In the genomic region with DNA sequence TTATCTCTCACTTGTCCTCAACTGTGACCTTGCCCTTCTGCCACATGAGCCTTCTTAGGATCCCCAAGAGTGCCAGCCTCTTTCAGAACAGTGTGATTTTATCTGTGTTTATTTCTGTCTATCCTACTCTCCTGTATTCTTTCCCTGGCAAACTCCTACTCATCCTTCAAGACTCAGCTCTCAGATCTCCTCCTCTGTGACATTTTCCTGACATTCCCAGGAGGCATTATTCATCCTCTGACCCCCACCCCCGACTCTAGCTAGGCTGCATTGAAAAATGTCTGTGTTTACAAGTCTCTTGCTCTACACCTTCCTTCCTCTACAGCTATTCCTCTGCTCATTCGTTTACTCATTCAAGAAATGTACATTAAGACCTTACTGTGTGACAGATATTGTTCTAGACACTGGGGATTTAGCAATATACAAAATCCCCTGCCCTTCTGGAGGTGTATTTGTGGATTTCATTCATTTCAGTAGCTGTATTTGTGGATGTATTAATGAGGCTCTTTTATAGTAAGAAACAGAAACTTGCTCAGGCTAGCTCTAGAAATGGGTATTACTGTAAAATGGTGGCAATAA, we compare ENCODE assay signal across 16 cellular contexts.
DNase-seq lines count a peak whose midpoint lies in the region; ATAC-seq, FAIRE-seq and TF ChIP-seq lines count a peak whose summit lies in the region.
"Had no signal": no experiment of that assay in that cellular context is flagged by ENCODE, and none has a peak within 500 bp of the region (broad histone marks: within the 10 kb centered on the region; RNA-seq: fewer than 3 reads in every experiment).

No MANE protein-coding gene starts in this region.

- H3K9ac ChIP-seq in MM.1S (ENCODE audit: low read length) (no peak overlapping the region), GM12878 (ENCODE audit: control insufficient read depth, insufficient read depth, low read length) (no peak overlapping the region), mesenchymal stem cell (ENCODE audit: low read length) (no peak overlapping the region), Karpas-422 (ENCODE audit: low read length) (no peak overlapping the region)

- in situ Hi-C loops in GM12878 (cut with MboI): no loop called here

- WGBS in GM12878 (ENCODE audit: insufficient coverage, insufficient replicate concordance, low lambda C conversion rate, missing lambda C conversion rate): 0% methylated on average over 2 of the region's 2 CpGs
- WGBS in mesenchymal stem cell: 0% methylated on average over 1 of the region's 2 CpGs

- no peaks in the 10 kb centered on the region for H3F3A ChIP-seq in MM.1S (ENCODE audit: insufficient read depth, low read length)

- BruUV-seq in GM12878 (replicated peaks; lab: Mats Ljungman, UMichigan): no TSS peak

- peak; percentile 23 for ATAC-seq in GM12878
- no peak for ATAC-seq in thoracic aorta (ENCODE audit: insufficient number of reproducible peaks, low FRiP score, low read depth)
- no peak for ATAC-seq in HG02642 (IDR thresholded peaks at IDR 0.05; ENCODE audit: poor library complexity, unreplicated experiment)
- ATAC-seq: CD8-positive, alpha-beta T cell had no signal

- H3K79me2 ChIP-seq in MM.1S (ENCODE audit: low read length) (no peaks in the 10 kb centered on the region), GM12878 (ENCODE audit: control insufficient read depth, insufficient read depth, low read length) (no peaks in the 10 kb centered on the region), Karpas-422 (ENCODE audit: low read length) (no peaks in the 10 kb centered on the region)

- no peak for FAIRE-seq in GM12878 (lab: Jason Lieb, UNC)
- FAIRE-seq: H54, small intestine had no signal

- H3K79me1 ChIP-seq in mesenchymal stem cell (replicated peaks; ENCODE audit: low read length, poor library complexity, severe bottlenecking): no peaks in the 10 kb centered on the region

- H3K14ac ChIP-seq in mesenchymal stem cell (ENCODE audit: low read length in 2 of 2): no peak overlapping the region

- no peak overlapping the region for H4K8ac ChIP-seq in mesenchymal stem cell (ENCODE audit: low read length)

- no peak for TF ChIP-seq POLR2A in GM12878 (IDR thresholded peaks at IDR 0.05; ENCODE audit: low read depth, low read length)

- RAD21 ChIA-PET in GM12878 (lab: Charles Lee; ENCODE audit: unreplicated experiment): interaction anchor here (0.8 to 1.5 kb wide), 2 partner anchors 14 to 790 kb away, joined by 3 to 4 read pairs; no protein-coding TSS in a partner anchor

- POLR2A ChIA-PET in GM12878 (lab: Charles Lee): interaction anchor here (0.6 kb wide), 1 partner anchor 312 kb away, joined by 4 read pairs; no protein-coding TSS in a partner anchor

- H3K9me3 ChIP-seq in MM.1S (replicated peaks; ENCODE audit: insufficient read depth, low read length) (no peaks in the 10 kb centered on the region; the same call in 1 of the 2 replicates), GM12878 (replicated peaks; ENCODE audit: control insufficient read depth, insufficient read depth, low read length) (no peaks in the 10 kb centered on the region; the same call in 2 of the 3 replicates), mesenchymal stem cell (ENCODE audit: control insufficient read depth, low read length) (peaks cover 5% of the 10 kb centered on the region), thoracic aorta (no peaks in the 10 kb centered on the region), Karpas-422 (ENCODE audit: low read length) (no peaks in the 10 kb centered on the region)
- H3K9me3 ChIP-seq: colonic mucosa had no signal

- no peak overlapping the region for H3K4ac ChIP-seq in mesenchymal stem cell (ENCODE audit: low read depth in 1 of 2, low read length in 2 of 2)

- H2AFZ ChIP-seq in MM.1S (ENCODE audit: low read length) (peak overlapping the region; percentile 28; the same call in 1 of the 2 replicates), GM12878 (ENCODE audit: control insufficient read depth, low read depth, low read length) (no peak overlapping the region), mesenchymal stem cell (ENCODE audit: low read depth, low read length) (no peak overlapping the region), Karpas-422 (ENCODE audit: low read length) (no peak overlapping the region)

- H2BK5ac ChIP-seq in mesenchymal stem cell (ENCODE audit: low read depth, low read length, poor library complexity, severe bottlenecking): no peak overlapping the region

- H3K18ac ChIP-seq in mesenchymal stem cell (ENCODE audit: low read depth in 1 of 2, low read length in 2 of 2): peak overlapping the region in 1 of 2 experiments; percentile 31

- SMC1A ChIA-PET in GM12878 (lab: Charles Lee; ENCODE audit: uncharacterized antibody, unreplicated experiment): interaction anchor here (0.9 to 1.3 kb wide), 5 partner anchors 13 to 790 kb away, joined by 3 to 5 read pairs (median 3); no protein-coding TSS in a partner anchor

- H4K20me1 ChIP-seq in MM.1S (ENCODE audit: insufficient read depth, low read length) (no peaks in the 10 kb centered on the region), GM12878 (ENCODE audit: control insufficient read depth, insufficient read depth) (no peaks in the 10 kb centered on the region), Karpas-422 (ENCODE audit: insufficient read depth, low read depth, low read length) (no peaks in the 10 kb centered on the region)

- H3K4me1 ChIP-seq in MM.1S (ENCODE audit: low read length): no peaks in the 10 kb centered on the region
- no peaks in the 10 kb centered on the region for H3K4me1 ChIP-seq in GM12878 (ENCODE audit: control insufficient read depth, insufficient read depth, low read length)
- H3K4me1 ChIP-seq in mesenchymal stem cell (ENCODE audit: control insufficient read depth, insufficient read depth, low read depth, low read length): peaks cover 8% of the 10 kb centered on the region
- H3K4me1 ChIP-seq in thoracic aorta (ENCODE audit: control insufficient read depth in 1 of 2, low read depth in 2 of 2): peaks cover 14 to 32% of the 10 kb centered on the region in 2 donors
- H3K4me1 ChIP-seq in Karpas-422 (ENCODE audit: low read length): peaks cover 22% of the 10 kb centered on the region
- H3K4me1 ChIP-seq: colonic mucosa had no signal

- H3K9me2 ChIP-seq in MM.1S (replicated peaks; ENCODE audit: insufficient read depth, low read length) (no peaks in the 10 kb centered on the region), Karpas-422 (replicated peaks; ENCODE audit: insufficient read depth, low read length) (no peaks in the 10 kb centered on the region)

- no peak overlapping the region for H4K91ac ChIP-seq in mesenchymal stem cell (ENCODE audit: low read length)

- H3K27me3 ChIP-seq in MM.1S (replicated peaks; ENCODE audit: insufficient read depth, low read length) (no peaks in the 10 kb centered on the region), GM12878 (replicated peaks in 1 of 2; ENCODE audit: control insufficient read depth in 2 of 2, insufficient read depth in 2 of 2, low read length in 1 of 2) (peaks cover 3 to 7% of the 10 kb centered on the region in 2 experiments; a peak in 3 of 4 replicates), mesenchymal stem cell (ENCODE audit: control insufficient read depth in 1 of 2, insufficient read depth in 1 of 2, low read length in 2 of 2) (peaks cover 0 to 23% of the 10 kb centered on the region in 2 experiments), thoracic aorta (replicated peaks; ENCODE audit: insufficient read depth) (no peaks in the 10 kb centered on the region), Karpas-422 (ENCODE audit: low read length) (no peaks in the 10 kb centered on the region)
- H3K27me3 ChIP-seq: colonic mucosa had no signal

- intact Hi-C loops in GM12878 (cut with micrococcal nuclease; ENCODE audit: unreplicated experiment): no loop called here

- no peak for TF ChIP-seq RAD21 in GM12878 (IDR thresholded peaks at IDR 0.05; ENCODE audit: insufficient read depth, low read depth, low read length)

- H3K23ac ChIP-seq in mesenchymal stem cell (ENCODE audit: low read length in 2 of 2): no peak overlapping the region

- TF ChIP-seq CTCF in MM.1S (IDR thresholded peaks at IDR 0.05; ENCODE audit: low read length) (no peak), GM12878 (IDR thresholded peaks at IDR 0.05 in 2 of 3, conservative IDR thresholded peaks at IDR 0.05 in 1 of 3; ENCODE audit: control insufficient read depth in 2 of 3, extremely low read depth in 1 of 3, insufficient read depth in 1 of 3, low read depth in 3 of 3, low read length in 3 of 3) (no peak), thoracic aorta (IDR thresholded peaks at IDR 0.05) (no peak)

- CTCF ChIA-PET in GM12878 (lab: Yijun Ruan, JAX): interaction anchor here (1.2 to 1.3 kb wide), 2 partner anchors 13 to 62 kb away, joined by 3 to 4 read pairs; partner anchors contain the start of gene COMTD1

- H2BK120ac ChIP-seq in mesenchymal stem cell (ENCODE audit: low read depth, low read length): no peak overlapping the region

- H3K27ac ChIP-seq in MM.1S (ENCODE audit: low read length): no peak overlapping the region
- no peak overlapping the region for H3K27ac ChIP-seq in GM12878 (ENCODE audit: control insufficient read depth, insufficient read depth)
- H3K27ac ChIP-seq in mesenchymal stem cell (ENCODE audit: low read length, poor library complexity, severe bottlenecking): no peak overlapping the region
- peak overlapping the region; percentile 87 to 95 for H3K27ac ChIP-seq in thoracic aorta
- H3K27ac ChIP-seq in Karpas-422 (ENCODE audit: low read length): no peak overlapping the region
- H3K27ac ChIP-seq: colonic mucosa had no signal

- H3K4me3 ChIP-seq in MM.1S (ENCODE audit: low read length) (no peak overlapping the region), GM12878 (no peak overlapping the region), mesenchymal stem cell (ENCODE audit: insufficient read depth in 1 of 2, low read depth in 1 of 2, low read length in 2 of 2) (no peak overlapping the region), thoracic aorta (no peak overlapping the region), Karpas-422 (ENCODE audit: low read length) (no peak overlapping the region)
- H3K4me3 ChIP-seq: colonic mucosa had no signal

- no peak overlapping the region for H2BK15ac ChIP-seq in mesenchymal stem cell (ENCODE audit: low read depth, poor library complexity, severe bottlenecking)

- H3K4me2 ChIP-seq in MM.1S (ENCODE audit: low read depth, low read length) (no peak overlapping the region), GM12878 (ENCODE audit: control insufficient read depth, insufficient read depth) (no peak overlapping the region), mesenchymal stem cell (ENCODE audit: low read length, poor library complexity, severe bottlenecking) (no peak overlapping the region), Karpas-422 (ENCODE audit: low read depth, low read length, poor library complexity, severe bottlenecking) (no peak overlapping the region)

- H3K36me3 ChIP-seq in MM.1S (replicated peaks; ENCODE audit: insufficient read depth, low read length) (no peaks in the 10 kb centered on the region), GM12878 (ENCODE audit: control insufficient read depth in 2 of 2, insufficient read depth in 2 of 2, low read length in 1 of 2) (no peaks in the 10 kb centered on the region), mesenchymal stem cell (ENCODE audit: control insufficient read depth in 1 of 2, insufficient read depth in 2 of 2, low read depth in 1 of 2, low read length in 2 of 2) (no peaks in the 10 kb centered on the region), thoracic aorta (no peaks in the 10 kb centered on the region), Karpas-422 (ENCODE audit: insufficient read depth, low read length) (no peaks in the 10 kb centered on the region)
- H3K36me3 ChIP-seq: colonic mucosa had no signal

- no peak for TF ChIP-seq EP300 in GM12878 (IDR thresholded peaks at IDR 0.05; ENCODE audit: borderline replicate concordance in 1 of 2, control insufficient read depth in 1 of 2, low read depth in 2 of 2, low read length in 2 of 2)

- DNase-seq in MM.1S (no peak), GM12878 (ENCODE audit: low read depth, low spot score) (no peak), mesenchymal stem cell (peak; percentile 33), thoracic aorta (ENCODE audit: low spot score) (no peak), Karpas-422 (no peak), RKO (ENCODE audit: low spot score) (no peak)
- DNase-seq: activated CD4-positive, alpha-beta memory T cell treated with anti-CD3 and anti-CD28 coated beads for 36 hours; CD8-positive, alpha-beta T cell; colonic mucosa; DMS153; NCI-H1694 treated with DMSO at 0.1 percent for 48 hours; NCI-H69; small intestine; stimulated activated CD4-positive, alpha-beta T cell treated with anti-CD3 and anti-CD28 coated beads, Interleukin-2, amount 100 ng/mL, for 48 hours had no signal

- H2BK12ac ChIP-seq in mesenchymal stem cell (ENCODE audit: low read length in 2 of 2): no peak overlapping the region

- H2AK5ac ChIP-seq in mesenchymal stem cell (ENCODE audit: low read length, severe bottlenecking): no peak overlapping the region

Comparison
In these comparisons a context has a peak if more than half of its experiments do, and no peak if none do; other contexts are left out.
1. H3K27ac ChIP-seq: peak in thoracic aorta (2 of 2); none in MM.1S (single experiment), GM12878 (single experiment), mesenchymal stem cell (single experiment) and Karpas-422 (single experiment).